ENCODE assay signal across 1 cellular context in the genomic region with DNA sequence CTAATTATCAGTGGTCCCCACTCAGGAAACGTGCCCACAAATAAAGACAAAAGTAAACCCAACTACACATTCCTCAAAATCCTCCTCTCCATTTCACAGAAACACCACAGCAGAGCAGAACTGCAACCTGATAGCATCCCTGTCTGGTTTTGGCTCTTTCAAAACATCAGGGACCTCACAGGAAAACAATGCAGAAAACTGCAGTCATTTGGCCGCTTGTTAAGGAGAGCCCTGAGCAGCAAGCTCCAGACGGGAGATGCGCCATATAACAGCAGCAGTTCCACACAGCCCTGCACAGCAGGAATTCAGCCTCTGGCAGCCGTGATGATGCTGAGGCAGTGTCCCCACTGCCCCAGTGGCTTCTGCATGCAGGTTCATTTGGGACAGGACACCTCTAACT. TPM values are rescaled to one million over a fixed set of nuclear protein-coding genes. Genes with fewer than 3 reads are reported as not detected.
"Had no signal": no experiment of that assay in that cellular context is flagged by ENCODE, and none has a peak within 500 bp of the region (broad histone marks: within the 10 kb centered on the region; RNA-seq: fewer than 3 reads in every experiment).

No MANE protein-coding gene starts in this region.

RNA-seq across cellular contexts. Expression of a gene that starts 23.4 kb away (rescaled TPM):
- polyA plus RNA-seq: immature natural killer cell had no signal
